Comparison of ENCODE assay signal across 23 cellular contexts in genomic region chr1:3477241-3478109, GRCh38. TPM values are rescaled to one million over a fixed set of nuclear protein-coding genes. Genes with fewer than 3 reads are reported as not detected.
DNase-seq lines count a peak whose midpoint lies in the region; ATAC-seq and TF ChIP-seq lines count a peak whose summit lies in the region.
"Had no signal": no experiment of that assay in that cellular context is flagged by ENCODE, and none has a peak within 500 bp of the region (broad histone marks: within the 10 kb centered on the region; RNA-seq: fewer than 3 reads in every experiment).

No MANE protein-coding gene starts in this region.

- H3K36me3 ChIP-seq in A673 (ENCODE audit: insufficient read depth, low read length, poor library complexity, severe bottlenecking) = no peaks in the 10 kb centered on the region
- H3K36me3 ChIP-seq in MG63 = no peaks in the 10 kb centered on the region
- H3K36me3 ChIP-seq in tibial artery = no peaks in the 10 kb centered on the region
- H3K36me3 ChIP-seq: cardiac muscle cell, lower lobe of right lung, SJCRH30, spleen, upper lobe of right lung had no signal

- H3K4me3 ChIP-seq in A673 (ENCODE audit: low read depth, low read length, poor library complexity, severe bottlenecking) (no peak overlapping the region), MG63 (no peak overlapping the region), tibial artery (no peak overlapping the region)
- H3K4me3 ChIP-seq: cardiac muscle cell, dorsolateral prefrontal cortex, lower lobe of right lung, SJCRH30, spleen, upper lobe of right lung had no signal

- POLR2A ChIA-PET in A673 (lab: Charles Lee; ENCODE audit: low non-redundant PET) = no interaction called here

- H3K9me3 ChIP-seq in A673 (ENCODE audit: low read depth, low read length, poor library complexity, severe bottlenecking) = no peaks in the 10 kb centered on the region
- no peaks in the 10 kb centered on the region for H3K9me3 ChIP-seq in MG63
- H3K9me3 ChIP-seq in tibial artery = no peaks in the 10 kb centered on the region
- H3K9me3 ChIP-seq: lower lobe of right lung, SJCRH30, spleen, upper lobe of right lung had no signal

- no peak for ATAC-seq in GM21381 (IDR thresholded peaks at IDR 0.05; ENCODE audit: unreplicated experiment)
- ATAC-seq in sciatic nerve = no peak
- ATAC-seq: foreskin keratinocyte, lower lobe of right lung, upper lobe of right lung had no signal

- H3K27me3 ChIP-seq in A673 (replicated peaks; ENCODE audit: insufficient read depth, low read depth, low read length, poor library complexity) (no peaks in the 10 kb centered on the region), MG63 (no peaks in the 10 kb centered on the region), tibial artery (peaks cover 0 to 58% of the 10 kb centered on the region in 2 donors)
- H3K27me3 ChIP-seq: cardiac muscle cell, dorsolateral prefrontal cortex, foreskin keratinocyte, upper lobe of right lung had no signal

- H3K4me1 ChIP-seq in A673 (ENCODE audit: insufficient read depth, low read length, poor library complexity, severe bottlenecking) (peaks cover 18% of the 10 kb centered on the region), tibial artery (no peaks in the 10 kb centered on the region)
- H3K4me1 ChIP-seq: lower lobe of right lung, upper lobe of right lung had no signal

- no TSS peak for BruUV-seq in A673 (replicated peaks; lab: Mats Ljungman, UMichigan)

- CTCF ChIA-PET in A673 (lab: Charles Lee) = interaction anchor here (0.7 kb wide), 1 partner anchor 14 kb away, joined by 3 read pairs; no protein-coding TSS in a partner anchor

- intact Hi-C loops in A673 (cut with micrococcal nuclease; ENCODE audit: unreplicated experiment) (no loop called here), sciatic nerve (cut with DNase I) (no loop called here), tibial artery (cut with DNase I; ENCODE audit: low total_unique reads) (loop anchor here (10.0 kb wide), 1 partner anchor 237 kb away; no protein-coding TSS in a partner anchor)

- TF ChIP-seq CTCF in A673 (conservative IDR thresholded peaks at IDR 0.05; ENCODE audit: low read depth, low read length) (no peak), tibial artery (IDR thresholded peaks at IDR 0.05) (no peak)

- H3K27ac ChIP-seq in A673 (ENCODE audit: low read depth, low read length, poor library complexity, severe bottlenecking) = no peak overlapping the region
- H3K27ac ChIP-seq in tibial artery = no peak overlapping the region
- H3K27ac ChIP-seq: cardiac muscle cell, dorsolateral prefrontal cortex, foreskin keratinocyte, lower lobe of right lung, SJCRH30, spleen, upper lobe of right lung had no signal

- DNase-seq in A673 (ENCODE audit: low spot score) = peak; percentile 42
- peak; percentile 40 for DNase-seq in EH (ENCODE audit: low read depth)
- peak; percentile 70 for DNase-seq in MG63
- DNase-seq in iPS-NIHi11 (ENCODE audit: low spot score) = peak; percentile 54
- DNase-seq in T-helper 2 cell = no peak
- DNase-seq in sciatic nerve (ENCODE audit: low spot score) = no peak
- no peak for DNase-seq in tibial artery
- DNase-seq: activated CD4-positive, alpha-beta T cell treated with anti-CD3 and anti-CD28 coated beads, Interleukin-2, amount 10 ng/mL, durations not matched to agents 7 days and 5 days; activated naive CD4-positive, alpha-beta T cell; Calu3; dorsolateral prefrontal cortex; foreskin keratinocyte; hippocampal formation; islet precursor cell; lower lobe of right lung; NCI-H1436 treated with DMSO at 0.1 percent for 48 hours; NCI-H774; SJCRH30; spleen; stimulated activated CD4-positive, alpha-beta T cell treated with anti-CD3 and anti-CD28 coated beads, Interleukin-4, amount 100 ng/mL, for 24 hours; upper lobe of right lung had no signal

RNA-seq across cellular contexts. Expression of gene ARHGEF16, which starts 23.0 kb away (rescaled TPM):
- 8.9 and 11.2 TPM in 2 replicates for total RNA-seq in A673 (2021)
- total RNA-seq in MG63 (2014; rRNA removed; shearing (Covaris generic); ENCODE audit: low replicate concordance) = 0.13 TPM in 1 of 2 replicates, not detected in the other
- 20.6 TPM for total RNA-seq in sciatic nerve
- total RNA-seq: activated CD4-positive, alpha-beta T cell treated with anti-CD3 and anti-CD28 coated beads, Interleukin-2, amount 10 ng/mL, durations not matched to agents 7 days and 5 days had no signal

Comparison
In these comparisons a context has a peak if more than half of its experiments do, and no peak if none do; other contexts are left out.
1. DNase-seq: peak in A673 (single experiment), EH (single experiment), MG63 (single experiment) and iPS-NIHi11 (single experiment); none in T-helper 2 cell (0 of 5), sciatic nerve (single experiment) and tibial artery (0 of 2).